9 cellular contexts compared by ENCODE assay signal in the genomic region with DNA sequence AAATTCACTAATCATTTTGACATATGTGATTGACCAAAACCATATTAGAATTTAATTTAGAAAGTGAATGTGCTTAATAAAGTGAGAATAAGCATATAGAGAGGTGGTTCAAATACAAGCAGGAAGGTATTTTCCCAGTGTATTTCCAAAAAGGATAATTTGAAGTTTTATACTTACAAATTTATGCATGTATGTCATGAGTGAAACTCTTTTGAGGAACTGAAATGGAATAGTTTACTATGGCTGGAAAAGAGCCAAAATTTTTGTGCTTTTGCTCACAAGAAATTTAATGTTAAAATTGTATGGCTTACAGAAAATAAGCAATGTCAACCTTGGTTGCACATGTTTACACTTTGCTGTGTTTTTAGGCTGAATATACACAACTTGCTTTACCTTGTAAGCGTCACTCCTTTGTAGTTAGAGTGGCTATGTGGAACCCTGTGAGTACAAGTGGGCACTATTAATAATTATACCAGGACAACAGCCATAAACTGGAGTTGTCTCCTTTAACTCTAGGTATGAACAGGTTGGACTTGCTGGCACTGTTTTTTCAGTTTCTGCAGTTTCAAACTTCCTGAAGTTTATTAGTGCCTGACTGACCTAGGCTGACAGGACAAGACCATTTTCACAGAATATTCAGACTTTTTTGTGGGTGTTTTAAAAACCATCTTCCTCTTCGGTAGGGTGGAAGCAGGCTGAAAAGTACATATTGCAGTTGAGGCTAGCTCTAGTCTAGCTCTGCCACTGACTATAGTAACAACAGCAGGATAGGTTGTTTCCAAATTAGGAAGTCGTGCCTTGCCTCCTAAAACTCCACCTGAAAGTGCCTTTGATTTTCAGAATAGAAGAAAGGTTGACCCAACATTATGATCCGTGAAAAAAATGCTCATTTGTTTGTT. TPM values are rescaled to one million over a fixed set of nuclear protein-coding genes. Genes with fewer than 3 reads are reported as not detected.
DNase-seq lines count a peak whose midpoint lies in the region; ATAC-seq and TF ChIP-seq lines count a peak whose summit lies in the region.
"Had no signal": no experiment of that assay in that cellular context is flagged by ENCODE, and none has a peak within 500 bp of the region (broad histone marks: within the 10 kb centered on the region; RNA-seq: fewer than 3 reads in every experiment).

No MANE protein-coding gene starts in this region.

- TF ChIP-seq CTCF in activated B cell treated with CpG ODN at 0.5 μM for 24 hours (IDR thresholded peaks at IDR 0.05): no peak
- TF ChIP-seq CTCF in mesothelial cell of epicardium (IDR thresholded peaks at IDR 0.05; ENCODE audit: unreplicated experiment): no peak

- H3K4me1 Mint-ChIP-seq in activated B cell treated with CpG ODN at 0.5 μM for 24 hours: peaks cover 22% of the 10 kb centered on the region
- peaks cover 63% of the 10 kb centered on the region for H3K4me1 Mint-ChIP-seq in mesothelial cell of epicardium

- POLR2A ChIA-PET in activated B cell treated with CpG ODN at 0.5 μM for 24 hours (lab: Charles Lee): interaction anchor here (0.9 kb wide), 1 partner anchor 11 kb away, joined by 3 read pairs; no protein-coding TSS in a partner anchor

- peaks cover 22% of the 10 kb centered on the region for H3K27me3 Mint-ChIP-seq in activated B cell treated with CpG ODN at 0.5 μM for 24 hours
- no peaks in the 10 kb centered on the region for H3K27me3 Mint-ChIP-seq in mesothelial cell of epicardium (ENCODE audit: low read depth)

- ATAC-seq in GM18868 (IDR thresholded peaks at IDR 0.05; ENCODE audit: unreplicated experiment) (peak; percentile 41), HG02588 (IDR thresholded peaks at IDR 0.05; ENCODE audit: unreplicated experiment) (peak; percentile 40), activated B cell treated with CpG ODN at 0.5 μM for 24 hours (ENCODE audit: low read depth) (no peak), GM18867 (IDR thresholded peaks at IDR 0.05; ENCODE audit: unreplicated experiment) (no peak)

- H3K27ac Mint-ChIP-seq in activated B cell treated with CpG ODN at 0.5 μM for 24 hours (no peak overlapping the region), mesothelial cell of epicardium (peak overlapping the region; percentile 79)

- H3K9me3 Mint-ChIP-seq in activated B cell treated with CpG ODN at 0.5 μM for 24 hours (no peaks in the 10 kb centered on the region), mesothelial cell of epicardium (no peaks in the 10 kb centered on the region)

- H3K36me3 Mint-ChIP-seq in activated B cell treated with CpG ODN at 0.5 μM for 24 hours (ENCODE audit: low read depth) (no peaks in the 10 kb centered on the region), mesothelial cell of epicardium (no peaks in the 10 kb centered on the region)

- intact Hi-C loops in activated B cell treated with CpG ODN at 0.5 μM for 24 hours (cut with micrococcal nuclease): no loop called here

- in situ Hi-C loops in G401 (cut with HindIII; ENCODE audit: low sequenced_read_pairs): no loop called here

- CTCF ChIA-PET in activated B cell treated with CpG ODN at 0.5 μM for 24 hours (lab: Charles Lee): no interaction called here

- peak overlapping the region; percentile 15 for H3K4me3 Mint-ChIP-seq in activated B cell treated with CpG ODN at 0.5 μM for 24 hours
- H3K4me3 Mint-ChIP-seq in mesothelial cell of epicardium: no peak overlapping the region

- DNase-seq in activated B cell treated with CpG ODN at 0.5 μM for 24 hours: no peak
- DNase-seq in mesothelial cell of epicardium (ENCODE audit: low spot score in 2 of 2, unreplicated experiment in 2 of 2): no peak
- DNase-seq in G401 (ENCODE audit: low spot score): no peak
- DNase-seq in HCEC 1CT: no peak
- DNase-seq in stimulated activated CD4-positive, alpha-beta T cell treated with anti-CD3 and anti-CD28 coated beads, Interleukin-4, amount 100 ng/mL, for 1 hour: no peak
- DNase-seq: activated effector memory CD4-positive, alpha-beta T cell treated with anti-CD3 and anti-CD28 coated beads, Interleukin-2, amount 50 U/mL, for 16 hours had no signal

RNA-seq across cellular contexts. Expression of a gene that starts 6.0 kb away (rescaled TPM):
- total RNA-seq in activated B cell treated with CpG ODN at 0.5 μM for 24 hours (38.0 and 41.2 TPM in 2 replicates), mesothelial cell of epicardium (280 to 284 TPM (median 282 TPM) in 3 replicates)
- total RNA-seq in G401 (2014; rRNA removed; shearing (Covaris generic)): 11.9 and 13.8 TPM in 2 replicates

Comparison
In these comparisons a context has a peak if more than half of its experiments do, and no peak if none do; other contexts are left out.
1. ATAC-seq: peak in GM18868 (single experiment) and HG02588 (single experiment); none in activated B cell treated with CpG ODN at 0.5 μM for 24 hours (single experiment) and GM18867 (single experiment).